ENCODE assay signal across 14 cellular contexts in genomic region chr2:164009801-164010337, GRCh38.
DNase-seq lines count a peak whose midpoint lies in the region; ATAC-seq, FAIRE-seq and TF ChIP-seq lines count a peak whose summit lies in the region.
"Had no signal": no experiment of that assay in that cellular context is flagged by ENCODE, and none has a peak within 500 bp of the region (broad histone marks: within the 10 kb centered on the region; RNA-seq: fewer than 3 reads in every experiment).

No MANE protein-coding gene starts in this region.

- H3K4me3 Mint-ChIP-seq in CD8-positive, alpha-beta T cell: no peak overlapping the region
- H3K4me3 Mint-ChIP-seq in CD4-positive, alpha-beta T cell: no peak overlapping the region

- no peak for TF ChIP-seq CTCF in CD8-positive, alpha-beta T cell (IDR thresholded peaks at IDR 0.05)
- TF ChIP-seq CTCF in CD4-positive, alpha-beta T cell (IDR thresholded peaks at IDR 0.05): no peak
- no peak for TF ChIP-seq CTCF in HepG2 (CRISPR knock-in tag; IDR thresholded peaks at IDR 0.05)

- H3K4me1 ChIP-seq in adipocyte (ENCODE audit: control insufficient read depth, insufficient read depth, low read length) (peaks cover 31% of the 10 kb centered on the region), muscle layer of duodenum (ENCODE audit: control insufficient read depth in 1 of 2, insufficient read depth in 2 of 2, low read length in 2 of 2) (no peaks in the 10 kb centered on the region), HepG2 (ENCODE audit: insufficient read depth, low read length) (no peaks in the 10 kb centered on the region)
- H3K4me1 ChIP-seq in CD8-positive, alpha-beta T cell (ENCODE audit: insufficient read depth, low read length): no peaks in the 10 kb centered on the region
- H3K4me1 ChIP-seq: lower lobe of right lung had no signal

- no peak overlapping the region for H3K27ac Mint-ChIP-seq in CD8-positive, alpha-beta T cell
- H3K27ac Mint-ChIP-seq in CD4-positive, alpha-beta T cell: no peak overlapping the region

- FAIRE-seq in HepG2 (lab: Jason Lieb, UNC): no peak

- H3K4me3 ChIP-seq in adipocyte (ENCODE audit: low read length) (no peak overlapping the region), muscle layer of duodenum (ENCODE audit: low read depth in 1 of 2, low read length in 2 of 2) (no peak overlapping the region), HepG2 (replicated peaks in 1 of 3; ENCODE audit: insufficient read depth in 1 of 3, low read depth in 2 of 3, low read length in 3 of 3) (no peak overlapping the region)
- no peak overlapping the region for H3K4me3 ChIP-seq in CD8-positive, alpha-beta T cell (ENCODE audit: low read depth, low read length)
- H3K4me3 ChIP-seq: lower lobe of right lung, PC-9 had no signal

- no peak for ATAC-seq in CD8-positive, alpha-beta T cell
- ATAC-seq in CD4-positive, alpha-beta T cell (ENCODE audit: poor library complexity): no peak
- ATAC-seq in GM18498 (IDR thresholded peaks at IDR 0.05; ENCODE audit: unreplicated experiment) (no peak), HepG2 (no peak)
- ATAC-seq: lower lobe of right lung had no signal

- no peak for TF ChIP-seq POLR2A in HepG2 (IDR thresholded peaks at IDR 0.05; ENCODE audit: insufficient read depth in 1 of 2, low read depth in 2 of 2, low read length in 2 of 2)

- no peak overlapping the region for H3K4me2 ChIP-seq in HepG2 (ENCODE audit: low read depth, low read length)
- H3K4me2 ChIP-seq: PC-9 had no signal

- no peak for TF ChIP-seq RAD21 in HepG2 (CRISPR knock-in tag; IDR thresholded peaks at IDR 0.05)

- in situ Hi-C loops in HepG2 (cut with HindIII; ENCODE audit: extremely low pct_ligation_motif_present, low pct_unique_long_range_greater_than_20kb): no loop called here

- H3K36me3 Mint-ChIP-seq in CD8-positive, alpha-beta T cell: no peaks in the 10 kb centered on the region
- H3K36me3 Mint-ChIP-seq in CD4-positive, alpha-beta T cell (ENCODE audit: low read depth): no peaks in the 10 kb centered on the region

- no peaks in the 10 kb centered on the region for H3K4me1 Mint-ChIP-seq in CD8-positive, alpha-beta T cell (ENCODE audit: low read depth)
- no peaks in the 10 kb centered on the region for H3K4me1 Mint-ChIP-seq in CD4-positive, alpha-beta T cell (ENCODE audit: low read depth)

- H3K27me3 Mint-ChIP-seq in CD8-positive, alpha-beta T cell (ENCODE audit: low read depth): no peaks in the 10 kb centered on the region
- H3K27me3 Mint-ChIP-seq in CD4-positive, alpha-beta T cell: no peaks in the 10 kb centered on the region

- H3K36me3 ChIP-seq in adipocyte (ENCODE audit: control insufficient read depth, insufficient read depth, low read length, severe bottlenecking) (no peaks in the 10 kb centered on the region), muscle layer of duodenum (ENCODE audit: control insufficient read depth in 1 of 2, insufficient read depth in 2 of 2, low read length in 2 of 2) (no peaks in the 10 kb centered on the region), HepG2 (replicated peaks in 1 of 2; ENCODE audit: control insufficient read depth in 1 of 2, insufficient read depth in 2 of 2, low read length in 2 of 2) (no peaks in the 10 kb centered on the region)
- no peaks in the 10 kb centered on the region for H3K36me3 ChIP-seq in CD8-positive, alpha-beta T cell (ENCODE audit: insufficient read depth, low read length)
- H3K36me3 ChIP-seq: lower lobe of right lung had no signal

- peaks cover 2% of the 10 kb centered on the region for H3K9me3 Mint-ChIP-seq in CD8-positive, alpha-beta T cell
- H3K9me3 Mint-ChIP-seq in CD4-positive, alpha-beta T cell: peaks cover 11% of the 10 kb centered on the region

- H3K27ac ChIP-seq in muscle layer of duodenum (ENCODE audit: low read length) (peak overlapping the region; percentile 27), HepG2 (ENCODE audit: extremely low read length, insufficient read depth, low read length) (no peak overlapping the region)
- H3K27ac ChIP-seq in CD8-positive, alpha-beta T cell (ENCODE audit: low read depth, low read length): no peak overlapping the region
- H3K27ac ChIP-seq in CD4-positive, alpha-beta T cell (ENCODE audit: low read depth, low read length): no peak overlapping the region
- H3K27ac ChIP-seq: HL-60, lower lobe of right lung, PC-9 had no signal

- H4K20me1 ChIP-seq in HepG2 (ENCODE audit: insufficient read depth, low read length): no peaks in the 10 kb centered on the region

- CTCF ChIA-PET in CD8-positive, alpha-beta T cell (lab: Charles Lee): no interaction called here
- CTCF ChIA-PET in CD4-positive, alpha-beta T cell (lab: Charles Lee): no interaction called here
- CTCF ChIA-PET in HepG2 (lab: Yijun Ruan, JAX; ENCODE audit: low intra/inter-chr PET ratio, low total read pairs): no interaction called here

- H3K27me3 ChIP-seq in adipocyte (replicated peaks; ENCODE audit: control insufficient read depth, insufficient read depth, low read length): no peaks in the 10 kb centered on the region
- H3K27me3 ChIP-seq in muscle layer of duodenum (ENCODE audit: low read depth, low read length): no peaks in the 10 kb centered on the region
- H3K27me3 ChIP-seq in CD8-positive, alpha-beta T cell (ENCODE audit: insufficient read depth, low read length): no peaks in the 10 kb centered on the region
- H3K27me3 ChIP-seq in CD4-positive, alpha-beta T cell (ENCODE audit: control insufficient read depth, insufficient read depth, low read length): no peaks in the 10 kb centered on the region
- H3K27me3 ChIP-seq in HepG2 (ENCODE audit: control insufficient read depth in 1 of 2, insufficient read depth in 2 of 2, low read length in 2 of 2): no peaks in the 10 kb centered on the region

- intact Hi-C loops in CD8-positive, alpha-beta T cell (cut with DNase I, micrococcal nuclease): no loop called here
- intact Hi-C loops in CD4-positive, alpha-beta T cell (cut with DNase I, micrococcal nuclease): no loop called here
- intact Hi-C loops in HepG2 (cut with micrococcal nuclease; ENCODE audit: unreplicated experiment): no loop called here

- H3K79me2 ChIP-seq in HepG2 (ENCODE audit: insufficient read depth, low read length): no peaks in the 10 kb centered on the region

- no peak overlapping the region for H3K9ac ChIP-seq in adipocyte (ENCODE audit: low read length)
- H3K9ac ChIP-seq in HepG2 (ENCODE audit: insufficient read depth, low read depth, low read length): no peak overlapping the region

- BruUV-seq in HepG2 (replicated peaks; lab: Mats Ljungman, UMichigan): no TSS peak

- peak; percentile 60 for DNase-seq in DMS114 treated with DMSO at 0.1 percent for 48 hours (lab: John Stamatoyannopoulos, UW; ENCODE audit: unreplicated experiment)
- peak; percentile 21 to 78 for DNase-seq in NCI-H187 (lab: John Stamatoyannopoulos, UW)
- DNase-seq in adipocyte (ENCODE audit: low read depth): peak; percentile 46
- DNase-seq in CD8-positive, alpha-beta T cell: no peak
- no peak for DNase-seq in CD4-positive, alpha-beta T cell
- DNase-seq in HepG2 (ENCODE audit: low spot score): no peak
- DNase-seq: activated gamma-delta T cell treated with Interleukin-2 at 50 U/mL for 16 hours; effector CD4-positive, alpha-beta T cell; Karpas-422; lower lobe of right lung; PC-9 had no signal

- POLR2A ChIA-PET in CD8-positive, alpha-beta T cell (lab: Charles Lee): no interaction called here
- POLR2A ChIA-PET in CD4-positive, alpha-beta T cell (lab: Charles Lee): no interaction called here
- POLR2A ChIA-PET in HepG2 (lab: Yijun Ruan, JAX): no interaction called here

- WGBS in HepG2 (ENCODE audit: low lambda C conversion rate): 12% methylated on average over 5 of the region's 5 CpGs

- no peak overlapping the region for H2AFZ ChIP-seq in HepG2 (ENCODE audit: low read length)
- H2AFZ ChIP-seq: PC-9 had no signal

- TF ChIP-seq EP300 in HepG2 (IDR thresholded peaks at IDR 0.05; ENCODE audit: low read depth in 2 of 2, low read length in 2 of 2) (no peak), HepG2 (CRISPR knock-in tag; IDR thresholded peaks at IDR 0.05; ENCODE audit: borderline replicate concordance) (no peak)

- no peaks in the 10 kb centered on the region for H3K9me3 ChIP-seq in adipocyte (ENCODE audit: control insufficient read depth, low read length)
- no peaks in the 10 kb centered on the region for H3K9me3 ChIP-seq in muscle layer of duodenum (ENCODE audit: control insufficient read depth in 1 of 2, low read length in 2 of 2)
- H3K9me3 ChIP-seq in CD8-positive, alpha-beta T cell (ENCODE audit: low read length): no peaks in the 10 kb centered on the region
- H3K9me3 ChIP-seq in CD4-positive, alpha-beta T cell (ENCODE audit: control insufficient read depth, low read length): no peaks in the 10 kb centered on the region
- H3K9me3 ChIP-seq in HepG2 (ENCODE audit: low read length): no peaks in the 10 kb centered on the region
- H3K9me3 ChIP-seq: lower lobe of right lung had no signal

TF ChIP-seq in HepG2, 621 proteins besides CTCF, POLR2A, EP300 and RAD21 (continues in another document):
- no peak for TF ChIP-seq NR0B2 (CRISPR knock-in tag; IDR thresholded peaks at IDR 0.05)
- TF ChIP-seq GMEB2 (CRISPR knock-in tag; IDR thresholded peaks at IDR 0.05; ENCODE audit: low read depth): no peak
- TF ChIP-seq ZBTB25 (CRISPR knock-in tag; IDR thresholded peaks at IDR 0.05): no peak
- no peak for TF ChIP-seq ZNF160 (CRISPR knock-in tag; IDR thresholded peaks at IDR 0.05)
- no peak for TF ChIP-seq MED13 (CRISPR knock-in tag; IDR thresholded peaks at IDR 0.05)

Comparison
In these comparisons a context has a peak if more than half of its experiments do, and no peak if none do; other contexts are left out.
1. DNase-seq: peak in DMS114 treated with DMSO at 0.1 percent for 48 hours (single experiment), NCI-H187 (2 of 2) and adipocyte (single experiment); none in CD8-positive, alpha-beta T cell (0 of 7), CD4-positive, alpha-beta T cell (0 of 10) and HepG2 (single experiment).